In the genomic region with DNA sequence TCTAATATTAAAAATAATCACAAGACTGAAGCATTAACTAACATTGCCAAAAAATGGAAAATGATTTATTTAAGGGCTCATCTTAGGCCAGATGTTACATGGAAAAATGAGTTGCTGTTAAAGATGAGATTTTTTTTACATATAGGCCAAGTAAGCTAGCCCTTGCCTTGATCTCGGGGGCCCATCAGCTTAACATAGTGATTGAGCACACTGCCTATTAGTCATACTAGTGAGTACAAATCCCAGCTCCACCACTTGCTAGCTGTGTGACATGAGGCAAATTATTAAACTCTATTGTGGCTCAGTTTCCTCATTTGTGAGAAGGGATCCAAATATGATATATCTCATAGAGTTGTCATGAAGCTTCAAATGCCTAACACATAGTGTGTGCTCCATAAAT, we compare ENCODE assay signal across 1 cellular context.
TF ChIP-seq lines count a peak whose summit lies in the region.

No MANE protein-coding gene starts in this region.

TF ChIP-seq in endothelial cell of umbilical vein, 7 proteins besides CTCF, POLR2A, EP300 and RAD21 (continued from another document):
- no peak for TF ChIP-seq GATA2 (IDR thresholded peaks at IDR 0.05; ENCODE audit: insufficient read depth, insufficient read length, low read depth, low read length)
